1 cellular context compared by ENCODE assay signal in genomic region chr17:50919321-50920040, GRCh38.
A peak's percentile ranks its signal among the peaks of the same experiment; 100 is the strongest.
TF ChIP-seq lines count a peak whose summit lies in the region.

No MANE protein-coding gene starts in this region.

TF ChIP-seq in HepG2, 621 proteins besides CTCF, POLR2A, EP300 and RAD21 (continued from another document and continues in another):
- TF ChIP-seq ATF2 (CRISPR knock-in tag; IDR thresholded peaks at IDR 0.05) (peak; percentile 73), NCOR1 (IDR thresholded peaks at IDR 0.05; ENCODE audit: borderline replicate concordance, low read length) (no peak), PLRG1 (conservative IDR thresholded peaks at IDR 0.05) (no peak), KMT2B (CRISPR knock-in tag; IDR thresholded peaks at IDR 0.05) (no peak), NFKB2 (CRISPR knock-in tag; IDR thresholded peaks at IDR 0.05; ENCODE audit: borderline replicate concordance) (no peak), IRF2 (CRISPR knock-in tag; IDR thresholded peaks at IDR 0.05) (peak; percentile 18; the same call in 1 of the 2 replicates), KAT2B (IDR thresholded peaks at IDR 0.05; ENCODE audit: borderline replicate concordance, low read depth, low read length) (no peak), ZBTB44 (CRISPR knock-in tag; IDR thresholded peaks at IDR 0.05) (no peak), DMTF1 (CRISPR knock-in tag; IDR thresholded peaks at IDR 0.05) (0 out of 2 replicates have a peak, but pooled peaks have one; percentile 80), ZNF274 (CRISPR knock-in tag; IDR thresholded peaks at IDR 0.05) (0 out of 2 replicates have a peak, but pooled peaks have one; percentile 75), ZNF724P (CRISPR knock-in tag; IDR thresholded peaks at IDR 0.05; ENCODE audit: borderline replicate concordance) (no peak), ZNF839 (CRISPR knock-in tag; IDR thresholded peaks at IDR 0.05; ENCODE audit: borderline replicate concordance) (no peak; the same call in 1 of the 2 replicates), FOXA3 (CRISPR knock-in tag; IDR thresholded peaks at IDR 0.05) (peak; percentile 19; the same call in 1 of the 2 replicates), FOXO1 (CRISPR knock-in tag; IDR thresholded peaks at IDR 0.05) (no peak), CCAR2 (optimal IDR thresholded peaks at IDR 0.05; ENCODE audit: low read depth, low read length) (no peak), MIER2 (CRISPR knock-in tag; IDR thresholded peaks at IDR 0.05) (no peak), GTF3A (CRISPR knock-in tag; conservative IDR thresholded peaks at IDR 0.05) (no peak), ZNF737 (CRISPR knock-in tag; IDR thresholded peaks at IDR 0.05; ENCODE audit: borderline replicate concordance) (no peak), PAWR (CRISPR knock-in tag; IDR thresholded peaks at IDR 0.05; ENCODE audit: borderline replicate concordance) (0 out of 2 replicates have a peak, but pooled peaks have one; percentile 72), ZSCAN29 (CRISPR knock-in tag; conservative IDR thresholded peaks at IDR 0.05) (peak; percentile 45), PHF8 (CRISPR knock-in tag; IDR thresholded peaks at IDR 0.05) (no peak), ZNF775 (CRISPR knock-in tag; IDR thresholded peaks at IDR 0.05; ENCODE audit: borderline replicate concordance) (0 out of 2 replicates have a peak, but pooled peaks have one; percentile 73), ARNTL (CRISPR knock-in tag; IDR thresholded peaks at IDR 0.05) (0 out of 2 replicates have a peak, but pooled peaks have one; percentile 26), GZF1 (CRISPR knock-in tag; IDR thresholded peaks at IDR 0.05) (peak; percentile 38; the same call in 1 of the 2 replicates), PCBP1 (IDR thresholded peaks at IDR 0.05; ENCODE audit: borderline replicate concordance, low read depth, low read length) (peak; percentile 62; the same call in 1 of the 2 replicates), ATF5 (CRISPR knock-in tag; IDR thresholded peaks at IDR 0.05; ENCODE audit: low read depth) (0 out of 2 replicates have a peak, but pooled peaks have one; percentile 43), HINFP (CRISPR knock-in tag; IDR thresholded peaks at IDR 0.05; ENCODE audit: low read depth) (0 out of 2 replicates have a peak, but pooled peaks have one; percentile 37), ZNF614 (CRISPR knock-in tag; IDR thresholded peaks at IDR 0.05; ENCODE audit: borderline replicate concordance) (no peak), ZNF33B (CRISPR knock-in tag; IDR thresholded peaks at IDR 0.05) (no peak), POGK (CRISPR knock-in tag; conservative IDR thresholded peaks at IDR 0.05) (no peak), ZBTB25 (CRISPR knock-in tag; IDR thresholded peaks at IDR 0.05) (no peak), ZNF768 (CRISPR knock-in tag; IDR thresholded peaks at IDR 0.05) (0 out of 2 replicates have a peak, but pooled peaks have one; percentile 24), REXO4 (CRISPR knock-in tag; IDR thresholded peaks at IDR 0.05; ENCODE audit: borderline replicate concordance) (no peak), RARA (CRISPR knock-in tag; IDR thresholded peaks at IDR 0.05) (peak; percentile 40; the same call in 1 of the 2 replicates), ZNF446 (CRISPR knock-in tag; IDR thresholded peaks at IDR 0.05) (no peak), KDM6A (CRISPR knock-in tag; IDR thresholded peaks at IDR 0.05; ENCODE audit: low read depth) (0 out of 2 replicates have a peak, but pooled peaks have one; percentile 68), FOXK1 (CRISPR knock-in tag; IDR thresholded peaks at IDR 0.05; ENCODE audit: borderline replicate concordance, low read depth) (no peak), YEATS4 (CRISPR knock-in tag; IDR thresholded peaks at IDR 0.05; ENCODE audit: borderline replicate concordance) (no peak), ZEB1 (IDR thresholded peaks at IDR 0.05; ENCODE audit: insufficient replicate concordance, low read depth) (no peak), ZNF292 (CRISPR knock-in tag; IDR thresholded peaks at IDR 0.05; ENCODE audit: borderline replicate concordance, low read depth) (0 out of 2 replicates have a peak, but pooled peaks have one; percentile 63), ZNF280B (CRISPR knock-in tag; IDR thresholded peaks at IDR 0.05; ENCODE audit: borderline replicate concordance) (no peak), PAX8 (CRISPR knock-in tag; IDR thresholded peaks at IDR 0.05; ENCODE audit: borderline replicate concordance) (no peak), HOXA7 (CRISPR knock-in tag; IDR thresholded peaks at IDR 0.05) (no peak), HMGXB3 (CRISPR knock-in tag; IDR thresholded peaks at IDR 0.05; ENCODE audit: borderline replicate concordance) (no peak; the same call in 1 of the 2 replicates), U2AF1 (optimal IDR thresholded peaks at IDR 0.05; ENCODE audit: low read depth, low read length) (no peak), MED8 (CRISPR knock-in tag; IDR thresholded peaks at IDR 0.05; ENCODE audit: insufficient replicate concordance) (no peak), SIN3A (IDR thresholded peaks at IDR 0.05; ENCODE audit: borderline replicate concordance, low read depth, low read length) (peak; percentile 86; the same call in 1 of the 2 replicates), ZFP90 (CRISPR knock-in tag; IDR thresholded peaks at IDR 0.05; ENCODE audit: borderline replicate concordance) (peak; percentile 25; the same call in 1 of the 2 replicates), ZNF564 (CRISPR knock-in tag; IDR thresholded peaks at IDR 0.05) (no peak), CHD4 (IDR thresholded peaks at IDR 0.05; ENCODE audit: borderline replicate concordance, low read length) (peak; percentile 78; the same call in 1 of the 2 replicates)
